ENCODE assay signal across 9 cellular contexts in genomic region chr1:10530281-10530740, GRCh38. TPM values are rescaled to one million over a fixed set of nuclear protein-coding genes. Genes with fewer than 3 reads are reported as not detected.
DNase-seq lines count a peak whose midpoint lies in the region; ATAC-seq and TF ChIP-seq lines count a peak whose summit lies in the region.
"Had no signal": no experiment of that assay in that cellular context is flagged by ENCODE, and none has a peak within 500 bp of the region (broad histone marks: within the 10 kb centered on the region; RNA-seq: fewer than 3 reads in every experiment).

No MANE protein-coding gene starts in this region.

- in situ Hi-C loops in GM13977 (cut with MboI; ENCODE audit: low pct_unique_long_range_greater_than_20kb, low sequenced_read_pairs, unreplicated experiment): no loop called here
- in situ Hi-C loops in gastrocnemius medialis (cut with MboI; ENCODE audit: low sequenced_read_pairs in 4 of 4): no loop called here

- TF ChIP-seq POLR2A in gastrocnemius medialis (IDR thresholded peaks at IDR 0.05): no peak

- H3K27me3 ChIP-seq in right cardiac atrium (ENCODE audit: control insufficient read depth, insufficient read depth): no peaks in the 10 kb centered on the region
- no peaks in the 10 kb centered on the region for H3K27me3 ChIP-seq in gastrocnemius medialis

- ATAC-seq in right cardiac atrium (peak; percentile 63 to 74), gastrocnemius medialis (no peak)
- ATAC-seq: T-helper 17 cell had no signal

- peak; percentile 84 for TF ChIP-seq CTCF in GM13977 (IDR thresholded peaks at IDR 0.05; ENCODE audit: extremely low read depth, insufficient read depth, missing control alignments)
- 0 out of 2 replicates have a peak, but pooled peaks have one; percentile 16 for TF ChIP-seq CTCF in VCaP (conservative IDR thresholded peaks at IDR 0.05)
- TF ChIP-seq CTCF in gastrocnemius medialis (IDR thresholded peaks at IDR 0.05 in 4 of 5, conservative IDR thresholded peaks at IDR 0.05 in 1 of 5): peak in 3 of 5 experiments; percentile 26 to 47 (median 36)

- no peaks in the 10 kb centered on the region for H3K9me3 ChIP-seq in right cardiac atrium (ENCODE audit: control insufficient read depth, low read length)
- no peaks in the 10 kb centered on the region for H3K9me3 ChIP-seq in gastrocnemius medialis

- peaks cover 12% of the 10 kb centered on the region for H3K4me1 ChIP-seq in right cardiac atrium (ENCODE audit: control insufficient read depth, insufficient read depth, low read length)
- H3K4me1 ChIP-seq in gastrocnemius medialis: peaks cover 24 to 38% of the 10 kb centered on the region in 2 donors

- intact Hi-C loops in right cardiac atrium (cut with DNase I) (loop anchor here in 2 of 4 donors (5.0 to 10.0 kb wide), 3 partner anchors 56 to 337 kb away; partner anchors contain the start of genes CASZ1 (in 1 of the 2), DFFA (in 1 of the 2) and PEX14 (in 1 of the 2)), gastrocnemius medialis (cut with DNase I; ENCODE audit: low total_unique reads) (no loop called here)

- H3K4me3 ChIP-seq in right cardiac atrium (ENCODE audit: low read length) (no peak overlapping the region), gastrocnemius medialis (no peak overlapping the region)

- no peaks in the 10 kb centered on the region for H3K36me3 ChIP-seq in gastrocnemius medialis

- H3K27ac ChIP-seq in VCaP (no peak overlapping the region), right cardiac atrium (ENCODE audit: low read length) (no peak overlapping the region), gastrocnemius medialis (no peak overlapping the region), caudate nucleus (ENCODE audit: low read depth, low read length) (no peak overlapping the region)

- 40% methylated on average over 20 of the region's 20 CpGs for WGBS in right cardiac atrium

- no peak for DNase-seq in GM13977 (ENCODE audit: low spot score)
- DNase-seq in right cardiac atrium: peak; percentile 38 to 80 (median 79)
- DNase-seq in gastrocnemius medialis: no peak
- DNase-seq in SKM-1 (lab: John Stamatoyannopoulos, UW; ENCODE audit: unreplicated experiment): no peak
- DNase-seq in caudate nucleus (lab: John Stamatoyannopoulos, UW): no peak
- DNase-seq in NOMO-1 treated with DMSO at 0.1 percent for 48 hours (lab: John Stamatoyannopoulos, UW; ENCODE audit: unreplicated experiment): no peak
- no peak for DNase-seq in H4 (ENCODE audit: low spot score)
- DNase-seq: T-helper 17 cell had no signal

RNA-seq across cellular contexts. Expression of gene PEX14, which starts 55.6 kb away (rescaled TPM):
- total RNA-seq in right cardiac atrium (10 to 100 TPM; 17.5 to 22.9 (median 20.8) TPM), gastrocnemius medialis (10 to 100 TPM in 3 of 4 donors, 1 to 10 TPM in 1; 8.1 to 17.8 (median 15.8) TPM)
- 24.6 TPM for polyA plus RNA-seq in right cardiac atrium
- total RNA-seq in H4 (2014; rRNA removed; shearing (Covaris generic)): 9.3 and 14.0 TPM in 2 replicates

RNA-seq across cellular contexts. Expression of gene DFFA, which starts 58.0 kb away (rescaled TPM):
- total RNA-seq in right cardiac atrium: 10 to 100 TPM; 25.8 to 31.3 (median 28.9) TPM
- polyA plus RNA-seq in right cardiac atrium: 17.0 TPM
- 10 to 100 TPM; 13.8 to 15.6 (median 14.5) TPM for total RNA-seq in gastrocnemius medialis
- total RNA-seq in H4 (2014; rRNA removed; shearing (Covaris generic)): 28.8 and 36.8 TPM in 2 replicates

Comparison
In these comparisons a context has a peak if more than half of its experiments do, and no peak if none do; other contexts are left out.
1. DNase-seq: peak in right cardiac atrium (3 of 3); none in GM13977 (single experiment), gastrocnemius medialis (0 of 2), SKM-1 (single experiment), caudate nucleus (0 of 61), NOMO-1 treated with DMSO at 0.1 percent for 48 hours (single experiment) and H4 (single experiment).
2. CTCF ChIP-seq: peak in every context shown above with its lines; median percentile 84 in GM13977; 36 in gastrocnemius medialis; 16 in VCaP.
3. ATAC-seq: peak in right cardiac atrium (2 of 2); none in gastrocnemius medialis (0 of 2).